15 cellular contexts compared by ENCODE assay signal in genomic region chr10:6228010-6228511, GRCh38. TPM values are rescaled to one million over a fixed set of nuclear protein-coding genes. Genes with fewer than 3 reads are reported as not detected.
DNase-seq lines count a peak whose midpoint lies in the region; ATAC-seq and TF ChIP-seq lines count a peak whose summit lies in the region.
"Had no signal": no experiment of that assay in that cellular context is flagged by ENCODE, and none has a peak within 500 bp of the region (broad histone marks: within the 10 kb centered on the region; RNA-seq: fewer than 3 reads in every experiment).

No MANE protein-coding gene starts in this region.

- no peak for ATAC-seq in CD4-positive, alpha-beta T cell (ENCODE audit: poor library complexity)
- ATAC-seq in PC-3 = peak; percentile 72
- ATAC-seq in upper lobe of right lung = no peak

- no peaks in the 10 kb centered on the region for H3K9me3 ChIP-seq in CD4-positive, alpha-beta T cell (ENCODE audit: control insufficient read depth, low read length)
- H3K9me3 ChIP-seq in PC-3 (ENCODE audit: low read length) (no peaks in the 10 kb centered on the region), neutrophil (no peaks in the 10 kb centered on the region), upper lobe of right lung (no peaks in the 10 kb centered on the region)
- H3K9me3 ChIP-seq in CD4-positive, alpha-beta memory T cell (ENCODE audit: control insufficient read depth in 1 of 2, low read length in 2 of 2) = no peaks in the 10 kb centered on the region
- H3K9me3 ChIP-seq: stomach had no signal

- no TSS peak for BruUV-seq in PC-3 (replicated peaks; lab: Mats Ljungman, UMichigan)

- no peak overlapping the region for H3K9ac ChIP-seq in PC-3 (ENCODE audit: low read length)

- H3K27ac Mint-ChIP-seq in CD4-positive, alpha-beta T cell = peak overlapping the region; percentile 14
- H3K27ac Mint-ChIP-seq in endothelial cell (ENCODE audit: unreplicated experiment) = peak overlapping the region; percentile 45
- H3K27ac Mint-ChIP-seq in CD4-positive, alpha-beta memory T cell = peak overlapping the region in 3 of 7 donors; percentile 62 to 89 (median 75)

- H3K36me3 Mint-ChIP-seq in CD4-positive, alpha-beta T cell (ENCODE audit: low read depth) = peaks cover 99% of the 10 kb centered on the region
- peaks cover 45% of the 10 kb centered on the region for H3K36me3 Mint-ChIP-seq in endothelial cell (ENCODE audit: low read depth, unreplicated experiment)
- peaks cover 33 to 72% of the 10 kb centered on the region in 2 donors for H3K36me3 Mint-ChIP-seq in CD4-positive, alpha-beta memory T cell

- no peak for TF ChIP-seq CTCF in CD4-positive, alpha-beta T cell (IDR thresholded peaks at IDR 0.05)
- TF ChIP-seq CTCF in PC-3 (conservative IDR thresholded peaks at IDR 0.05; ENCODE audit: low read depth, low read length) = no peak
- no peak for TF ChIP-seq CTCF in endothelial cell (IDR thresholded peaks at IDR 0.05; ENCODE audit: unreplicated experiment)
- TF ChIP-seq CTCF in neutrophil (IDR thresholded peaks at IDR 0.05) = no peak
- no peak for TF ChIP-seq CTCF in upper lobe of right lung (IDR thresholded peaks at IDR 0.05)

- no peaks in the 10 kb centered on the region for H3K9me2 ChIP-seq in PC-3 (replicated peaks; ENCODE audit: low read length)

- POLR2A ChIA-PET in CD4-positive, alpha-beta T cell (lab: Charles Lee) = no interaction called here
- POLR2A ChIA-PET in PC-3 (lab: Charles Lee; ENCODE audit: unreplicated experiment) = no interaction called here
- POLR2A ChIA-PET in CD4-positive, alpha-beta memory T cell (lab: Charles Lee; ENCODE audit: partially characterized antibody) = no interaction called here

- H3K36me3 ChIP-seq in PC-3 (ENCODE audit: low read depth, low read length) (no peaks in the 10 kb centered on the region; the same call in 1 of the 2 replicates), neutrophil (peaks cover 100% of the 10 kb centered on the region), upper lobe of right lung (peaks cover 100% of the 10 kb centered on the region)
- H3K36me3 ChIP-seq in CD4-positive, alpha-beta memory T cell (ENCODE audit: insufficient read depth, low read length) = peaks cover 38% of the 10 kb centered on the region

- no peak overlapping the region for H2AFZ ChIP-seq in PC-3 (ENCODE audit: low read length)

- H3F3A ChIP-seq in PC-3 (ENCODE audit: low read length, unreplicated experiment) = no peaks in the 10 kb centered on the region

- no peaks in the 10 kb centered on the region for H3K27me3 ChIP-seq in CD4-positive, alpha-beta T cell (ENCODE audit: control insufficient read depth, insufficient read depth, low read length)
- H3K27me3 ChIP-seq in PC-3 (ENCODE audit: low read length) (no peaks in the 10 kb centered on the region), neutrophil (no peaks in the 10 kb centered on the region), upper lobe of right lung (no peaks in the 10 kb centered on the region)
- H3K27me3 ChIP-seq in CD4-positive, alpha-beta memory T cell (ENCODE audit: insufficient read depth, low read length) = no peaks in the 10 kb centered on the region
- H3K27me3 ChIP-seq: stomach had no signal

- H3K4me1 ChIP-seq in PC-3 (ENCODE audit: insufficient read depth, low read length) (no peaks in the 10 kb centered on the region), neutrophil (ENCODE audit: control insufficient read depth in 1 of 2, insufficient read depth in 1 of 2, low read depth in 1 of 2, low read length in 1 of 2) (no peaks in the 10 kb centered on the region), upper lobe of right lung (no peaks in the 10 kb centered on the region)
- H3K4me1 ChIP-seq in CD4-positive, alpha-beta memory T cell (ENCODE audit: insufficient read depth, low read length) = no peaks in the 10 kb centered on the region
- H3K4me1 ChIP-seq: stomach had no signal

- CTCF ChIA-PET in CD4-positive, alpha-beta T cell (lab: Charles Lee) = interaction anchor here (1.7 kb wide), 1 partner anchor 26 kb away, joined by 3 read pairs; no protein-coding TSS in a partner anchor
- CTCF ChIA-PET in PC-3 (lab: Charles Lee) = no interaction called here
- CTCF ChIA-PET in CD4-positive, alpha-beta memory T cell (lab: Charles Lee; ENCODE audit: partially characterized antibody) = interaction anchor here (0.9 kb wide), 2 partner anchors 16 to 26 kb away, joined by 3 to 4 read pairs; partner anchors contain the start of gene PFKFB3

- H3K79me2 ChIP-seq in PC-3 (ENCODE audit: low read length) = no peaks in the 10 kb centered on the region

- no peak overlapping the region for H3K27ac ChIP-seq in CD4-positive, alpha-beta T cell (ENCODE audit: low read depth, low read length)
- H3K27ac ChIP-seq in PC-3 (ENCODE audit: low read length) (no peak overlapping the region), neutrophil (peak overlapping the region; percentile 58), upper lobe of right lung (no peak overlapping the region)
- no peak overlapping the region for H3K27ac ChIP-seq in CD4-positive, alpha-beta memory T cell (ENCODE audit: low read depth, low read length)
- H3K27ac ChIP-seq: stomach had no signal

- H3K4me3 ChIP-seq in PC-3 (ENCODE audit: low read length) (no peak overlapping the region), neutrophil (ENCODE audit: low read depth in 1 of 2, low read length in 1 of 2) (no peak overlapping the region), upper lobe of right lung (no peak overlapping the region)
- no peak overlapping the region for H3K4me3 ChIP-seq in CD4-positive, alpha-beta memory T cell (ENCODE audit: low read length in 2 of 2)
- H3K4me3 ChIP-seq: stomach had no signal

- no peaks in the 10 kb centered on the region for H3K9me3 Mint-ChIP-seq in CD4-positive, alpha-beta T cell
- no peaks in the 10 kb centered on the region for H3K9me3 Mint-ChIP-seq in endothelial cell (ENCODE audit: unreplicated experiment)
- H3K9me3 Mint-ChIP-seq in CD4-positive, alpha-beta memory T cell = peaks cover 0 to 2% (median 0%) of the 10 kb centered on the region in 8 donors
- H3K9me3 Mint-ChIP-seq: activated T-helper 2 cell treated with anti-CD3 and anti-CD28 coated beads, Interferon-gamma antibody, Interleukin-2, Interleukin-4, amounts not matched to agents 10 μg/mL and 5 μg/mL and 100 μg/mL, durations not matched to agents 14 hours and 24 hours and 36 hours; CD8-positive, alpha-beta memory T cell; central memory CD8-positive, alpha-beta T cell had no signal

- H4K20me1 ChIP-seq in PC-3 (ENCODE audit: low read length) = no peaks in the 10 kb centered on the region

- intact Hi-C loops in CD4-positive, alpha-beta T cell (cut with DNase I, micrococcal nuclease) = no loop called here
- intact Hi-C loops in PC-3 (cut with micrococcal nuclease) (no loop called here), upper lobe of right lung (cut with DNase I) (no loop called here)
- intact Hi-C loops in CD4-positive, alpha-beta memory T cell (cut with micrococcal nuclease) = no loop called here

- no peak for DNase-seq in CD4-positive, alpha-beta T cell
- DNase-seq in PC-3 (peak; percentile 16), endothelial cell (ENCODE audit: low spot score) (no peak), upper lobe of right lung (no peak), NCI-H1092 treated with DMSO at 0.1 percent for 48 hours (lab: John Stamatoyannopoulos, UW) (no peak)
- DNase-seq in CD4-positive, alpha-beta memory T cell = no peak
- DNase-seq: activated CD4-positive, alpha-beta T cell treated with anti-CD3 and anti-CD28 coated beads for 1 hour; CD8-positive, alpha-beta memory T cell; erythroblast; HCEC 1CT; stomach; SW 1271 had no signal

- no peak overlapping the region for H3K4me2 ChIP-seq in PC-3 (ENCODE audit: low read length)

- peaks cover 11% of the 10 kb centered on the region for H3K4me1 Mint-ChIP-seq in CD4-positive, alpha-beta T cell (ENCODE audit: low read depth)
- H3K4me1 Mint-ChIP-seq in endothelial cell (ENCODE audit: unreplicated experiment) = no peaks in the 10 kb centered on the region
- peaks cover 0 to 7% (median under 1%) of the 10 kb centered on the region in 4 donors for H3K4me1 Mint-ChIP-seq in CD4-positive, alpha-beta memory T cell
- H3K4me1 Mint-ChIP-seq: central memory CD8-positive, alpha-beta T cell had no signal

- no peak overlapping the region for H3K4me3 Mint-ChIP-seq in CD4-positive, alpha-beta T cell
- H3K4me3 Mint-ChIP-seq in endothelial cell (ENCODE audit: unreplicated experiment) = peak overlapping the region; percentile 78
- peak overlapping the region in 1 of 8 donors; percentile 15 for H3K4me3 Mint-ChIP-seq in CD4-positive, alpha-beta memory T cell
- H3K4me3 Mint-ChIP-seq: CD8-positive, alpha-beta memory T cell; central memory CD8-positive, alpha-beta T cell had no signal

- no peaks in the 10 kb centered on the region for H3K27me3 Mint-ChIP-seq in CD4-positive, alpha-beta T cell
- H3K27me3 Mint-ChIP-seq in endothelial cell (ENCODE audit: unreplicated experiment) = peaks cover 14% of the 10 kb centered on the region
- no peaks in the 10 kb centered on the region for H3K27me3 Mint-ChIP-seq in CD4-positive, alpha-beta memory T cell
- H3K27me3 Mint-ChIP-seq: central memory CD8-positive, alpha-beta T cell had no signal

RNA-seq across cellular contexts. Expression of gene PFKFB3, which starts 25.3 kb away (rescaled TPM):
- 100 to 1,000 TPM; 142 to 145 TPM for total RNA-seq in CD4-positive, alpha-beta T cell
- total RNA-seq in PC-3 (2014; rRNA removed) (19.5 and 22.7 TPM in 2 replicates), endothelial cell (ENCODE audit: unreplicated experiment) (32.3 TPM), upper lobe of right lung (77.2 TPM)
- 10 to 100 TPM; 55.7 to 67.1 TPM for total RNA-seq in CD4-positive, alpha-beta memory T cell
- polyA plus RNA-seq in CD4-positive, alpha-beta memory T cell = 10 to 100 TPM; 11.8 to 16.0 TPM
